9 cellular contexts compared by ENCODE assay signal in genomic region chr2:225282858-225283693, GRCh38.
DNase-seq lines count a peak whose midpoint lies in the region; ATAC-seq and TF ChIP-seq lines count a peak whose summit lies in the region.
"Had no signal": no experiment of that assay in that cellular context is flagged by ENCODE, and none has a peak within 500 bp of the region (broad histone marks: within the 10 kb centered on the region; RNA-seq: fewer than 3 reads in every experiment).

No MANE protein-coding gene starts in this region.

- no peak overlapping the region for H3K14ac ChIP-seq in mesenchymal stem cell (ENCODE audit: low read length in 2 of 2)

- ATAC-seq in GM19372 (IDR thresholded peaks at IDR 0.05; ENCODE audit: low read depth, unreplicated experiment) = peak; percentile 91
- peak; percentile 92 for ATAC-seq in HG03175 (IDR thresholded peaks at IDR 0.05; ENCODE audit: unreplicated experiment)
- ATAC-seq in body of pancreas = peak; percentile 35

- H2AFZ ChIP-seq in mesenchymal stem cell (ENCODE audit: low read depth, low read length) = no peak overlapping the region

- H3K23ac ChIP-seq in mesenchymal stem cell (ENCODE audit: low read length in 2 of 2) = no peak overlapping the region

- H2BK15ac ChIP-seq in mesenchymal stem cell (ENCODE audit: low read depth, poor library complexity, severe bottlenecking) = no peak overlapping the region

- H2BK12ac ChIP-seq in mesenchymal stem cell (ENCODE audit: low read length in 2 of 2) = no peak overlapping the region

- H2AK5ac ChIP-seq in mesenchymal stem cell (ENCODE audit: low read length, severe bottlenecking) = no peak overlapping the region

- H3K27me3 ChIP-seq in body of pancreas (no peaks in the 10 kb centered on the region), mesenchymal stem cell (ENCODE audit: control insufficient read depth in 1 of 2, insufficient read depth in 1 of 2, low read length in 2 of 2) (peaks cover 0 to 11% of the 10 kb centered on the region in 2 experiments)

- TF ChIP-seq CTCF in body of pancreas (IDR thresholded peaks at IDR 0.05) = peak; percentile 60 to 86 (median 77)

- no peak overlapping the region for H4K91ac ChIP-seq in mesenchymal stem cell (ENCODE audit: low read length)

- H3K36me3 ChIP-seq in body of pancreas (replicated peaks in 1 of 2; ENCODE audit: insufficient read depth in 1 of 2, low read depth in 2 of 2) (no peaks in the 10 kb centered on the region), mesenchymal stem cell (ENCODE audit: control insufficient read depth in 1 of 2, insufficient read depth in 2 of 2, low read depth in 1 of 2, low read length in 2 of 2) (no peaks in the 10 kb centered on the region)

- H3K27ac ChIP-seq in body of pancreas (no peak overlapping the region), mesenchymal stem cell (ENCODE audit: low read length, poor library complexity, severe bottlenecking) (no peak overlapping the region)

- H3K79me1 ChIP-seq in mesenchymal stem cell (replicated peaks; ENCODE audit: low read length, poor library complexity, severe bottlenecking) = no peaks in the 10 kb centered on the region

- intact Hi-C loops in body of pancreas (cut with DNase I) = loop anchor here (5.0 kb wide), 1 partner anchor 374 kb away; no protein-coding TSS in a partner anchor

- no peak overlapping the region for H3K4ac ChIP-seq in mesenchymal stem cell (ENCODE audit: low read depth in 1 of 2, low read length in 2 of 2)

- no peak overlapping the region for H3K4me2 ChIP-seq in mesenchymal stem cell (ENCODE audit: low read length, poor library complexity, severe bottlenecking)

- H3K9ac ChIP-seq in mesenchymal stem cell (ENCODE audit: low read length) = no peak overlapping the region

- no peak overlapping the region for H4K8ac ChIP-seq in mesenchymal stem cell (ENCODE audit: low read length)

- no peak overlapping the region for H3K18ac ChIP-seq in mesenchymal stem cell (ENCODE audit: low read depth in 1 of 2, low read length in 2 of 2)

- no peak overlapping the region for H2BK5ac ChIP-seq in mesenchymal stem cell (ENCODE audit: low read depth, low read length, poor library complexity, severe bottlenecking)

- 20 to 28% methylated on average over 4 of the region's 4 CpGs for WGBS in body of pancreas, 2 donors
- 15% methylated on average over 2 of the region's 4 CpGs for WGBS in mesenchymal stem cell

- TF ChIP-seq POLR2A in body of pancreas (IDR thresholded peaks at IDR 0.05) = no peak

- H3K9me3 ChIP-seq in body of pancreas (no peaks in the 10 kb centered on the region), mesenchymal stem cell (ENCODE audit: control insufficient read depth, low read length) (no peaks in the 10 kb centered on the region)

- H2BK120ac ChIP-seq in mesenchymal stem cell (ENCODE audit: low read depth, low read length) = no peak overlapping the region

- DNase-seq in NCI-H2171 treated with DMSO at 0.1 percent for 48 hours (lab: John Stamatoyannopoulos, UW) (peak; percentile 32), NCI-H2171 (lab: John Stamatoyannopoulos, UW) (no peak), NCI-H69 (lab: John Stamatoyannopoulos, UW) (peak; percentile 62), body of pancreas (peak; percentile 23 to 42 (median 29)), mesenchymal stem cell (peak; percentile 34), 8988T (no peak)
- DNase-seq: stimulated activated naive B cell treated with anti-CD40 and anti-IgM and Interleukin-4, amounts not matched to agents 10 μg/mL and 1 μg/mL and 100 μg/mL, for 72 hours had no signal

- H3K4me3 ChIP-seq in body of pancreas (no peak overlapping the region), mesenchymal stem cell (ENCODE audit: insufficient read depth in 1 of 2, low read depth in 1 of 2, low read length in 2 of 2) (no peak overlapping the region)

- H3K4me1 ChIP-seq in body of pancreas (no peaks in the 10 kb centered on the region), mesenchymal stem cell (ENCODE audit: control insufficient read depth, insufficient read depth, low read depth, low read length) (no peaks in the 10 kb centered on the region)

Comparison
In these comparisons a context has a peak if more than half of its experiments do, and no peak if none do; other contexts are left out.
1. DNase-seq: peak in NCI-H2171 treated with DMSO at 0.1 percent for 48 hours (single experiment), NCI-H69 (single experiment), body of pancreas (4 of 4) and mesenchymal stem cell (single experiment); none in NCI-H2171 (single experiment) and 8988T (single experiment).
2. ATAC-seq: peak in every context shown above with its lines; median percentile 92 in HG03175; 91 in GM19372; 35 in body of pancreas.